In genomic region chr7:102030696-102031095, GRCh38 we compare ENCODE assay signal across 17 cellular contexts.
"Had no signal": no experiment of that assay in that cellular context is flagged by ENCODE, and none has a peak within 500 bp of the region (broad histone marks: within the 10 kb centered on the region; RNA-seq: fewer than 3 reads in every experiment).

No MANE protein-coding gene starts in this region.

- H3K27me3 Mint-ChIP-seq: activated CD8-positive, alpha-beta memory T cell treated with anti-CD3 and anti-CD28 coated beads, Interleukin-2, amount 10 ng/mL, durations not matched to agents 7 days and 5 days; activated naive CD8-positive, alpha-beta T cell; activated T-cell treated with anti-CD3 and anti-CD28 coated beads, Interleukin-2, amount 50 U/mL, for 24 hours; brain; dendritic cell treated with granulocyte-macrophage colony-stimulating factor and Interleukin-4, amounts not matched to agents 40 ng/mL and 50 ng/mL, for 4 days; naive B cell had no signal

- H3K4me3 Mint-ChIP-seq: activated CD8-positive, alpha-beta memory T cell treated with anti-CD3 and anti-CD28 coated beads, Interleukin-2, amount 10 ng/mL, durations not matched to agents 7 days and 5 days; activated naive CD8-positive, alpha-beta T cell; activated T-cell treated with anti-CD3 and anti-CD28 coated beads, Interleukin-2, amount 50 U/mL, for 24 hours; brain; dendritic cell treated with granulocyte-macrophage colony-stimulating factor and Interleukin-4, amounts not matched to agents 40 ng/mL and 50 ng/mL, for 4 days; stimulated activated effector memory CD8-positive, alpha-beta T cell treated with anti-CD3 and anti-CD28 coated beads, Interleukin-12 subunit alpha, Interleukin-12 subunit beta, amount 100 ng/mL, for 72 hours had no signal

- H3K9me3 ChIP-seq: right atrium auricular region, thyroid gland, vagina had no signal

- H3K4me1 ChIP-seq: right atrium auricular region, thyroid gland, vagina had no signal

- H3K27ac ChIP-seq: right atrium auricular region, thyroid gland, vagina had no signal

- H3K27me3 ChIP-seq: right atrium auricular region, thyroid gland, vagina had no signal

- H3K4me3 ChIP-seq: right atrium auricular region, smooth muscle cell, thyroid gland, vagina had no signal

- H3K27ac Mint-ChIP-seq: activated CD8-positive, alpha-beta memory T cell treated with anti-CD3 and anti-CD28 coated beads, Interleukin-2, amount 10 ng/mL, durations not matched to agents 7 days and 5 days; activated naive CD8-positive, alpha-beta T cell; activated T-cell treated with anti-CD3 and anti-CD28 coated beads, Interleukin-2, amount 50 U/mL, for 24 hours; brain; dendritic cell treated with granulocyte-macrophage colony-stimulating factor and Interleukin-4, amounts not matched to agents 40 ng/mL and 50 ng/mL, for 4 days; stimulated activated effector memory CD8-positive, alpha-beta T cell treated with anti-CD3 and anti-CD28 coated beads, Interleukin-12 subunit alpha, Interleukin-12 subunit beta, amount 100 ng/mL, for 72 hours had no signal

- H3K9me3 Mint-ChIP-seq: activated T-cell treated with anti-CD3 and anti-CD28 coated beads, Interleukin-2, amount 50 U/mL, for 24 hours; brain; dendritic cell treated with granulocyte-macrophage colony-stimulating factor and Interleukin-4, amounts not matched to agents 40 ng/mL and 50 ng/mL, for 4 days; naive B cell; stimulated activated effector memory CD8-positive, alpha-beta T cell treated with anti-CD3 and anti-CD28 coated beads, Interleukin-12 subunit alpha, Interleukin-12 subunit beta, amount 100 ng/mL, for 72 hours had no signal

- H3K36me3 Mint-ChIP-seq: activated CD8-positive, alpha-beta memory T cell treated with anti-CD3 and anti-CD28 coated beads, Interleukin-2, amount 10 ng/mL, durations not matched to agents 7 days and 5 days; activated naive CD8-positive, alpha-beta T cell had no signal

- H3K36me3 ChIP-seq: thyroid gland had no signal

- H3K4me1 Mint-ChIP-seq: brain; stimulated activated effector memory CD8-positive, alpha-beta T cell treated with anti-CD3 and anti-CD28 coated beads, Interleukin-12 subunit alpha, Interleukin-12 subunit beta, amount 100 ng/mL, for 72 hours had no signal

- ATAC-seq: activated CD4-positive, CD25-positive, alpha-beta regulatory T cell treated with anti-CD3 and anti-CD28 coated beads, Interleukin-2, amount 50 U/mL, for 24 hours; activated CD8-positive, alpha-beta memory T cell treated with anti-CD3 and anti-CD28 coated beads, Interleukin-2, amount 10 ng/mL, durations not matched to agents 7 days and 5 days; stimulated activated effector memory CD8-positive, alpha-beta T cell treated with anti-CD3 and anti-CD28 coated beads, Interleukin-12 subunit alpha, Interleukin-12 subunit beta, amount 100 ng/mL, for 72 hours had no signal

- DNase-seq: activated CD4-positive, alpha-beta T cell treated with anti-CD3 and anti-CD28 coated beads, Interleukin-2, amount 50 U/mL, for 48 hours; activated CD8-positive, alpha-beta memory T cell treated with anti-CD3 and anti-CD28 coated beads, Interleukin-2, amount 10 ng/mL, durations not matched to agents 7 days and 5 days; activated gamma-delta T cell; activated T-cell treated with anti-CD3 and anti-CD28 coated beads, Interleukin-2, amount 50 U/mL, for 24 hours; amygdala; hippocampal formation; naive B cell; thyroid gland had no signal

- FAIRE-seq: TTC549 had no signal

- H3K4me2 ChIP-seq: smooth muscle cell had no signal
